ENCODE assay signal across 21 cellular contexts in genomic region chr1:47442844-47443529, GRCh38. TPM values are rescaled to one million over a fixed set of nuclear protein-coding genes. Genes with fewer than 3 reads are reported as not detected.
A peak's percentile ranks its signal among the peaks of the same experiment; 100 is the strongest.
DNase-seq lines count a peak whose midpoint lies in the region; ATAC-seq, FAIRE-seq and TF ChIP-seq lines count a peak whose summit lies in the region.
"Had no signal": no experiment of that assay in that cellular context is flagged by ENCODE, and none has a peak within 500 bp of the region (broad histone marks: within the 10 kb centered on the region; RNA-seq: fewer than 3 reads in every experiment).

No MANE protein-coding gene starts in this region.

- H3K4me3 ChIP-seq in astrocyte (ENCODE audit: insufficient read depth, low read depth, low read length) (no peak overlapping the region), mesendoderm (ENCODE audit: low read length) (no peak overlapping the region), neuronal stem cell (ENCODE audit: low read length in 2 of 2) (no peak overlapping the region)
- H3K4me3 ChIP-seq: GM12878 had no signal

- H2AK5ac ChIP-seq in mesendoderm (ENCODE audit: low read length): no peak overlapping the region
- H2AK5ac ChIP-seq in neuronal stem cell (ENCODE audit: low read depth, low read length): no peak overlapping the region

- no peak for FAIRE-seq in astrocyte (lab: Jason Lieb, UNC)
- FAIRE-seq in GM12891 (lab: Jason Lieb, UNC): no peak
- FAIRE-seq: GM12878, HepG2 had no signal

- H3K18ac ChIP-seq in mesendoderm (ENCODE audit: low read length) (no peak overlapping the region), neuronal stem cell (ENCODE audit: low read length) (no peak overlapping the region)

- no peak overlapping the region for H4K8ac ChIP-seq in mesendoderm (ENCODE audit: low read depth, low read length)
- no peak overlapping the region for H4K8ac ChIP-seq in neuronal stem cell (ENCODE audit: low read depth, low read length)

- no peak overlapping the region for H3K14ac ChIP-seq in neuronal stem cell (ENCODE audit: low read length)

- H2BK120ac ChIP-seq in mesendoderm (ENCODE audit: low read depth, low read length) (no peak overlapping the region), neuronal stem cell (ENCODE audit: low read depth, low read length) (no peak overlapping the region)

- H3K27me3 ChIP-seq in astrocyte (ENCODE audit: insufficient read depth, low read length) (peaks cover 88% of the 10 kb centered on the region), mesendoderm (ENCODE audit: insufficient read depth, low read length, poor library complexity) (peaks cover 90% of the 10 kb centered on the region), neuronal stem cell (ENCODE audit: control insufficient read depth in 3 of 3, insufficient read depth in 3 of 3, low read depth in 1 of 3, low read length in 3 of 3) (peaks cover 70 to 99% (median 95%) of the 10 kb centered on the region in 3 experiments)

- H2BK15ac ChIP-seq in mesendoderm (replicated peaks; ENCODE audit: low read depth) (no peak overlapping the region), neuronal stem cell (ENCODE audit: low read length) (no peak overlapping the region)

- H3K27ac ChIP-seq in astrocyte (ENCODE audit: low read depth, low read length): no peak overlapping the region
- no peak overlapping the region for H3K27ac ChIP-seq in mesendoderm (ENCODE audit: low read depth, low read length)
- H3K27ac ChIP-seq in neuronal stem cell (replicated peaks; ENCODE audit: low read length): no peak overlapping the region
- H3K27ac ChIP-seq: RWPE1 had no signal

- H3K56ac ChIP-seq in mesendoderm (ENCODE audit: low read length): no peak overlapping the region

- peaks cover 27% of the 10 kb centered on the region for H3K27me3 Mint-ChIP-seq in activated naive CD8-positive, alpha-beta T cell
- peaks cover 2% of the 10 kb centered on the region for H3K27me3 Mint-ChIP-seq in activated naive CD8-positive, alpha-beta T cell treated with anti-CD3 and anti-CD28 coated beads, Interleukin-2, amount 50 U/mL, for 24 hours
- peaks cover 24% of the 10 kb centered on the region for H3K27me3 Mint-ChIP-seq in astrocyte (ENCODE audit: low read depth, unreplicated experiment)

- H3K36me3 ChIP-seq in astrocyte (ENCODE audit: insufficient read depth, low read length): no peaks in the 10 kb centered on the region
- no peaks in the 10 kb centered on the region for H3K36me3 ChIP-seq in mesendoderm (ENCODE audit: control insufficient read depth, insufficient read depth, low read length)
- H3K36me3 ChIP-seq in neuronal stem cell (replicated peaks in 1 of 2; ENCODE audit: control insufficient read depth in 2 of 2, insufficient read depth in 2 of 2, low read length in 2 of 2): no peaks in the 10 kb centered on the region

- peak overlapping the region; percentile 25 for H3K27ac Mint-ChIP-seq in activated naive CD8-positive, alpha-beta T cell
- H3K27ac Mint-ChIP-seq in activated naive CD8-positive, alpha-beta T cell treated with anti-CD3 and anti-CD28 coated beads, Interleukin-2, amount 50 U/mL, for 24 hours: no peak overlapping the region
- peak overlapping the region; percentile 4 for H3K27ac Mint-ChIP-seq in astrocyte (ENCODE audit: unreplicated experiment)
- H3K27ac Mint-ChIP-seq: CD4-positive, alpha-beta T cell had no signal

- DNase-seq in activated naive CD8-positive, alpha-beta T cell treated with anti-CD3 and anti-CD28 coated beads, Interleukin-2, amount 50 U/mL, for 24 hours: no peak
- no peak for DNase-seq in astrocyte (ENCODE audit: low read depth)
- no peak for DNase-seq in mesendoderm
- DNase-seq in GM12891 (ENCODE audit: insufficient read length, low spot score): no peak
- DNase-seq in CD1c-positive myeloid dendritic cell (ENCODE audit: extremely low spot score): no peak
- DNase-seq in neuronal stem cell (ENCODE audit: low spot score): no peak
- DNase-seq: ACHN; CD4-positive, alpha-beta T cell; DMS79; GOT3; Karpas-422; MM.1S; NCI-H1105; NCI-H1694 treated with DMSO at 0.1 percent for 48 hours; NCI-H345; NCI-H526 treated with DMSO at 0.1 percent for 48 hours had no signal

- no CpG with 5 or more reads among the region's 9 CpGs for WGBS in mesendoderm (ENCODE audit: extremely low coverage, insufficient coverage, low lambda C conversion rate)
- no CpG with 5 or more reads among the region's 9 CpGs for WGBS in neuronal stem cell (ENCODE audit: extremely low coverage in 2 of 2, insufficient read length in 2 of 2, insufficient replicate concordance in 1 of 2), 2 donors

- H3K79me2 ChIP-seq in astrocyte (ENCODE audit: insufficient read depth, low read length) (no peaks in the 10 kb centered on the region), mesendoderm (ENCODE audit: control insufficient read depth, insufficient read depth, low read length) (no peaks in the 10 kb centered on the region)

- H3K36me3 Mint-ChIP-seq in activated naive CD8-positive, alpha-beta T cell: no peaks in the 10 kb centered on the region
- H3K36me3 Mint-ChIP-seq in activated naive CD8-positive, alpha-beta T cell treated with anti-CD3 and anti-CD28 coated beads, Interleukin-2, amount 50 U/mL, for 24 hours (ENCODE audit: low read depth): peaks cover 2% of the 10 kb centered on the region
- H3K36me3 Mint-ChIP-seq in astrocyte (ENCODE audit: low read depth, unreplicated experiment): peaks cover 4% of the 10 kb centered on the region

- no peak overlapping the region for H2BK5ac ChIP-seq in mesendoderm (ENCODE audit: low read length)
- H2BK5ac ChIP-seq in neuronal stem cell (ENCODE audit: low read length): no peak overlapping the region

- H3K4me2 ChIP-seq in astrocyte (ENCODE audit: low read length) (no peak overlapping the region), mesendoderm (ENCODE audit: low read length) (no peak overlapping the region), neuronal stem cell (ENCODE audit: insufficient read depth, low read length, poor library complexity, severe bottlenecking) (no peak overlapping the region)

- ATAC-seq in activated naive CD8-positive, alpha-beta T cell treated with anti-CD3 and anti-CD28 coated beads, Interleukin-2, amount 50 U/mL, for 24 hours: no peak
- ATAC-seq: GM12878, HepG2 had no signal

- no peak overlapping the region for H3K4me3 Mint-ChIP-seq in activated naive CD8-positive, alpha-beta T cell
- H3K4me3 Mint-ChIP-seq in activated naive CD8-positive, alpha-beta T cell treated with anti-CD3 and anti-CD28 coated beads, Interleukin-2, amount 50 U/mL, for 24 hours: no peak overlapping the region
- no peak overlapping the region for H3K4me3 Mint-ChIP-seq in astrocyte (ENCODE audit: unreplicated experiment)
- H3K4me3 Mint-ChIP-seq: CD4-positive, alpha-beta T cell had no signal

- H2AFZ ChIP-seq in astrocyte (ENCODE audit: low read depth, low read length) (no peak overlapping the region), neuronal stem cell (ENCODE audit: low read length) (no peak overlapping the region)

- no peak overlapping the region for H3K4ac ChIP-seq in mesendoderm (ENCODE audit: low read depth, low read length)
- no peak overlapping the region for H3K4ac ChIP-seq in neuronal stem cell (ENCODE audit: low read length)

- no peak for TF ChIP-seq CTCF in astrocyte (IDR thresholded peaks at IDR 0.05; ENCODE audit: insufficient read depth, low read depth, low read length)

- H3K9ac ChIP-seq in astrocyte (ENCODE audit: low read length) (no peak overlapping the region), mesendoderm (ENCODE audit: low read length) (no peak overlapping the region), neuronal stem cell (ENCODE audit: low read depth, low read length, poor library complexity) (no peak overlapping the region)

- H3K9me3 Mint-ChIP-seq in activated naive CD8-positive, alpha-beta T cell (ENCODE audit: low read depth): no peaks in the 10 kb centered on the region
- no peaks in the 10 kb centered on the region for H3K9me3 Mint-ChIP-seq in activated naive CD8-positive, alpha-beta T cell treated with anti-CD3 and anti-CD28 coated beads, Interleukin-2, amount 50 U/mL, for 24 hours
- peaks cover 11% of the 10 kb centered on the region for H3K9me3 Mint-ChIP-seq in astrocyte (ENCODE audit: unreplicated experiment)
- H3K9me3 Mint-ChIP-seq: CD4-positive, alpha-beta T cell had no signal

- H2BK12ac ChIP-seq in neuronal stem cell (ENCODE audit: low read length): no peak overlapping the region

- no peak overlapping the region for H4K5ac ChIP-seq in mesendoderm (ENCODE audit: low read length)

- H3K9me3 ChIP-seq in astrocyte (ENCODE audit: insufficient read depth, low read depth, low read length) (no peaks in the 10 kb centered on the region), neuronal stem cell (replicated peaks in 1 of 2; ENCODE audit: control insufficient read depth in 2 of 2, insufficient read depth in 1 of 2, low read depth in 1 of 2, low read length in 2 of 2) (peaks cover 0 to 3% of the 10 kb centered on the region in 2 donors)

- H4K20me1 ChIP-seq in astrocyte (ENCODE audit: insufficient read depth, low read length): peaks cover 9% of the 10 kb centered on the region

- no peak overlapping the region for H4K91ac ChIP-seq in neuronal stem cell (ENCODE audit: low read depth, low read length, poor library complexity)

- H3K79me1 ChIP-seq in mesendoderm (ENCODE audit: low read length) (no peaks in the 10 kb centered on the region), neuronal stem cell (ENCODE audit: low read depth, low read length) (no peaks in the 10 kb centered on the region)

- peaks cover 6% of the 10 kb centered on the region for H3K4me1 ChIP-seq in astrocyte (ENCODE audit: insufficient read depth, low read length)
- peaks cover 7% of the 10 kb centered on the region for H3K4me1 ChIP-seq in mesendoderm (ENCODE audit: control insufficient read depth, low read depth, low read length)
- H3K4me1 ChIP-seq in neuronal stem cell (ENCODE audit: control insufficient read depth in 2 of 2, insufficient read depth in 1 of 2, low read depth in 1 of 2, low read length in 2 of 2): peaks cover 6 to 13% of the 10 kb centered on the region in 2 donors

- H3K23ac ChIP-seq in mesendoderm (ENCODE audit: low read length) (peak overlapping the region; percentile 50), neuronal stem cell (ENCODE audit: low read depth, low read length, poor library complexity) (no peak overlapping the region)

- peaks cover 17% of the 10 kb centered on the region for H3K4me1 Mint-ChIP-seq in activated naive CD8-positive, alpha-beta T cell (ENCODE audit: low read depth)
- H3K4me1 Mint-ChIP-seq in activated naive CD8-positive, alpha-beta T cell treated with anti-CD3 and anti-CD28 coated beads, Interleukin-2, amount 50 U/mL, for 24 hours: peaks cover 20% of the 10 kb centered on the region
- peaks cover 5% of the 10 kb centered on the region for H3K4me1 Mint-ChIP-seq in astrocyte (ENCODE audit: low read depth, unreplicated experiment)

- no peak for TF ChIP-seq POLR2A in GM12891 (IDR thresholded peaks at IDR 0.05; ENCODE audit: low read depth, low read length)

RNA-seq across cellular contexts. Expression of gene FOXD2, which starts 5.1 kb away (rescaled TPM):
- total RNA-seq in astrocyte: 0.07 TPM in 1 of 2 replicates, not detected in the other
- polyA plus RNA-seq in mesendoderm (2013, experiment 1 of 2): 0.01 TPM
- polyA plus RNA-seq in mesendoderm (2013, experiment 2 of 2): 0.01 TPM
- polyA plus RNA-seq in GM12891 (2012; ENCODE audit: low read depth, missing spikeins): 0.05 TPM
- polyA plus RNA-seq in neuronal stem cell (2013, experiment 1 of 2): not detected
- under 0.01 TPM for polyA plus RNA-seq in neuronal stem cell (2013, experiment 2 of 2)

RNA-seq across cellular contexts. Expression of gene FOXE3, which starts 26.9 kb away (rescaled TPM):
- total RNA-seq in astrocyte: 0.14 TPM in 1 of 2 replicates, not detected in the other
- polyA plus RNA-seq in mesendoderm (2013, experiment 1 of 2): 0.17 TPM
- 0.17 TPM for polyA plus RNA-seq in mesendoderm (2013, experiment 2 of 2)
- polyA plus RNA-seq in GM12891 (2012; ENCODE audit: low read depth, missing spikeins): not detected
- polyA plus RNA-seq in neuronal stem cell (2013, experiment 1 of 2): 0.20 TPM
- 0.15 TPM for polyA plus RNA-seq in neuronal stem cell (2013, experiment 2 of 2)
- total RNA-seq: CD4-positive, alpha-beta T cell; G401; GM12878; HepG2 had no signal
- polyA plus RNA-seq: HepG2 had no signal
